ENCODE assay signal across 8 cellular contexts in genomic region chr1:160205974-160206369, GRCh38. TPM values are rescaled to one million over a fixed set of nuclear protein-coding genes. Genes with fewer than 3 reads are reported as not detected.
DNase-seq lines count a peak whose midpoint lies in the region; ATAC-seq, FAIRE-seq and TF ChIP-seq lines count a peak whose summit lies in the region.

No MANE protein-coding gene starts in this region.

- H3K18ac ChIP-seq in H1 (ENCODE audit: extremely low read depth, low read length) = no peak overlapping the region; the same call in 1 of the 2 replicates

- H3K4me3 ChIP-seq in HUES6 (ENCODE audit: low read depth, low read length) = peak overlapping the region; percentile 87
- peak overlapping the region; percentile 70 to 99 (median 86) for H3K4me3 ChIP-seq in H1 (ENCODE audit: extremely low read depth in 1 of 4, insufficient read depth in 2 of 4, low read depth in 3 of 4, low read length in 4 of 4)
- H3K4me3 ChIP-seq in mucosa of descending colon = peak overlapping the region; percentile 74

- peaks cover 0 to 13% of the 10 kb centered on the region in 2 experiments for H4K20me1 ChIP-seq in H1 (replicated peaks in 1 of 2; ENCODE audit: control insufficient read depth in 1 of 2, insufficient read depth in 2 of 2, low read length in 2 of 2)

- peaks cover 9% of the 10 kb centered on the region for H3K23me2 ChIP-seq in H1 (ENCODE audit: low read depth, low read length)

- CTCF ChIA-PET in H1 (lab: Charles Lee; ENCODE audit: partially characterized antibody) = interaction anchor here (1.1 to 20.4 kb wide), 5 partner anchors 14 to 105 kb away, joined by 3 to 257 read pairs (median 105); partner anchors contain the start of gene CASQ1

- peak; percentile 53 to 63 for DNase-seq in activated CD4-positive, alpha-beta T cell treated with anti-CD3 and anti-CD28 coated beads, Interleukin-2, amount 50 U/mL, for 48 hours
- DNase-seq in H1 (ENCODE audit: low read depth in 1 of 2, low spot score in 2 of 2) = no peak
- DNase-seq in mucosa of descending colon = peak; percentile 58 to 72 (median 60)
- peak; percentile 22 to 47 for DNase-seq in stimulated activated CD8-positive, alpha-beta memory T cell treated with anti-CD3 and anti-CD28 coated beads, Interleukin-7, amount 100 ng/mL, for 48 hours (ENCODE audit: extremely low read depth in 1 of 2, low read depth in 1 of 2)
- DNase-seq in NK-92 (lab: John Stamatoyannopoulos, UW; ENCODE audit: unreplicated experiment) = no peak
- DNase-seq in NCI-H446 treated with DMSO at 0.1 percent for 48 hours (lab: John Stamatoyannopoulos, UW) = no peak

- H2BK120ac ChIP-seq in H1 (replicated peaks; ENCODE audit: low read depth, low read length) = no peak overlapping the region

- TF ChIP-seq POLR2A in H1 (IDR thresholded peaks at IDR 0.05; ENCODE audit: control extremely low read depth in 1 of 2, low read depth in 2 of 2, low read length in 2 of 2) = no peak

- peaks cover 41% of the 10 kb centered on the region for H3K36me3 ChIP-seq in HUES6 (ENCODE audit: control insufficient read depth, insufficient read depth, low read length)
- peaks cover 0 to 4% (median 0%) of the 10 kb centered on the region in 4 experiments; a peak in 2 of 8 replicates for H3K36me3 ChIP-seq in H1 (ENCODE audit: control insufficient read depth in 2 of 4, insufficient read depth in 4 of 4, low read length in 3 of 4)
- no peaks in the 10 kb centered on the region for H3K36me3 ChIP-seq in mucosa of descending colon (ENCODE audit: low read depth)

- ATAC-seq in GM18519 (IDR thresholded peaks at IDR 0.05; ENCODE audit: low FRiP score, unreplicated experiment) (peak; percentile 46), mucosa of descending colon (peak; percentile 67)

- no peak for TF ChIP-seq RAD21 in H1 (IDR thresholded peaks at IDR 0.05 in 1 of 2, conservative IDR thresholded peaks at IDR 0.05 in 1 of 2; ENCODE audit: low read depth in 2 of 2, low read length in 2 of 2)

- H3K27me3 ChIP-seq in HUES6 (ENCODE audit: control insufficient read depth, insufficient read depth, low read length) (no peaks in the 10 kb centered on the region), H1 (replicated peaks in 1 of 4; ENCODE audit: control insufficient read depth in 3 of 4, extremely low read depth in 1 of 4, insufficient read depth in 3 of 4, low read length in 3 of 4) (no peaks in the 10 kb centered on the region)

- H3K79me2 ChIP-seq in H1 (ENCODE audit: control insufficient read depth in 1 of 2, insufficient read depth in 2 of 2, low read length in 2 of 2) = peaks cover 8% of the 10 kb centered on the region in 2 experiments; a peak in 2 of 4 replicates

- no peak for TF ChIP-seq CTCF in H1 (IDR thresholded peaks at IDR 0.05; ENCODE audit: control extremely low read depth in 1 of 3, insufficient read depth in 1 of 3, low read depth in 1 of 3, low read length in 3 of 3)
- TF ChIP-seq CTCF in mucosa of descending colon (IDR thresholded peaks at IDR 0.05) = no peak

- H2BK15ac ChIP-seq in H1 (ENCODE audit: low read length) = peak overlapping the region; percentile 11; the same call in 1 of the 2 replicates

- no peak overlapping the region for H3K4ac ChIP-seq in H1 (replicated peaks; ENCODE audit: insufficient read length, low read depth, low read length)

- no peak overlapping the region for H3K23ac ChIP-seq in H1 (ENCODE audit: insufficient read length)

- H4K8ac ChIP-seq in H1 (ENCODE audit: extremely low read depth, insufficient read depth, low read length) = no peak overlapping the region

- H2BK20ac ChIP-seq in H1 (ENCODE audit: low read length) = no peak overlapping the region

- H4K5ac ChIP-seq in H1 (ENCODE audit: insufficient read length, low read depth, low read length) = no peak overlapping the region

- no peak overlapping the region for H2AFZ ChIP-seq in H1 (ENCODE audit: low read length)

- H3K9ac ChIP-seq in HUES6 (ENCODE audit: low read length) (peak overlapping the region; percentile 97), H1 (replicated peaks in 1 of 4; ENCODE audit: extremely low read depth in 1 of 4, low read depth in 3 of 4, low read length in 3 of 4) (peak overlapping the region; percentile 62 to 91 (median 74); a peak in 6 of 7 replicates)

- intact Hi-C loops in mucosa of descending colon (cut with DNase I, micrococcal nuclease) = no loop called here

- 22% methylated on average over 10 of the region's 10 CpGs; no CpG with 5 or more reads in 1 of the 2 experiments for WGBS in H1 (ENCODE audit: extremely low coverage in 1 of 2, insufficient coverage in 1 of 2, insufficient read length in 1 of 2, insufficient replicate concordance in 2 of 2, low coverage in 1 of 2, low lambda C conversion rate in 2 of 2, missing lambda C conversion rate in 1 of 2), 2 experiments

- no peak overlapping the region for H2AK5ac ChIP-seq in H1 (ENCODE audit: low read depth, low read length)

- peaks cover 8% of the 10 kb centered on the region for H3K79me1 ChIP-seq in H1 (ENCODE audit: low read depth, low read length)

- H3K9me3 ChIP-seq in HUES6 (ENCODE audit: control insufficient read depth, insufficient read depth, low read depth, low read length) = no peaks in the 10 kb centered on the region
- H3K9me3 ChIP-seq in H1 (ENCODE audit: insufficient read depth in 2 of 2, low read depth in 1 of 2, low read length in 1 of 2) = no peaks in the 10 kb centered on the region
- H3K9me3 ChIP-seq in mucosa of descending colon = no peaks in the 10 kb centered on the region

- no peak overlapping the region for H3K14ac ChIP-seq in H1 (ENCODE audit: insufficient read length)

- H3K4me2 ChIP-seq in H1 (ENCODE audit: insufficient read depth in 1 of 2, low read depth in 2 of 2, low read length in 2 of 2) = peak overlapping the region; percentile 93

- H2BK5ac ChIP-seq in H1 (ENCODE audit: low read depth, low read length) = peak overlapping the region; percentile 86; the same call in 1 of the 2 replicates

- H3K56ac ChIP-seq in H1 (replicated peaks; ENCODE audit: insufficient read length, low read depth, low read length) = peak overlapping the region; percentile 56

- POLR2A ChIA-PET in H1 (lab: Charles Lee; ENCODE audit: partially characterized antibody) = interaction anchor here (0.7 to 11.3 kb wide), 10 partner anchors 8 to 116 kb away, joined by 3 to 107 read pairs (median 4); partner anchors contain the start of genes CASQ1 and DCAF8

- H4K91ac ChIP-seq in H1 (replicated peaks; ENCODE audit: insufficient read length, low read length) = no peak overlapping the region

- no peak for FAIRE-seq in H1 (lab: Jason Lieb, UNC)

- peak overlapping the region; percentile 93; the same call in 1 of the 2 replicates for H3K27ac ChIP-seq in HUES6 (ENCODE audit: low read depth, low read length)
- H3K27ac ChIP-seq in H1 (ENCODE audit: low read depth, low read length) = no peak overlapping the region

- H2BK12ac ChIP-seq in H1 (ENCODE audit: low read depth, low read length) = peak overlapping the region; percentile 81; the same call in 1 of the 2 replicates

- no peak for TF ChIP-seq EP300 in H1 (IDR thresholded peaks at IDR 0.05; ENCODE audit: borderline replicate concordance in 1 of 2, low read depth in 2 of 2, low read length in 2 of 2)

- H3K4me1 ChIP-seq in HUES6 (ENCODE audit: control insufficient read depth, insufficient read depth, low read length) (peaks cover 64% of the 10 kb centered on the region), H1 (replicated peaks in 1 of 4; ENCODE audit: control insufficient read depth in 3 of 4, insufficient read depth in 4 of 4, low read length in 3 of 4) (peaks cover 17 to 40% (median 20%) of the 10 kb centered on the region in 4 experiments), mucosa of descending colon (ENCODE audit: low read depth) (peaks cover 17% of the 10 kb centered on the region)

RNA-seq across cellular contexts. Expression of gene PEA15, which starts 0.8 kb away (rescaled TPM):
- total RNA-seq in H1 (2021; fragmentation: NEBNext Ultra II Directional; extraction: Animal tissue kit (Norgen Biotek cat#: 25700)) = 75.1 and 78.8 TPM in 2 replicates
- polyA plus RNA-seq in H1 (2011; rRNA removed) = 68.2 and 71.3 TPM in 2 replicates
- polyA plus RNA-seq in H1 (2011; cell fraction: cytosol; rRNA removed) = 97.2 TPM
- 65.2 TPM for polyA plus RNA-seq in H1 (2011; cell fraction: nucleus; rRNA removed)
- 56.1 to 71.9 TPM (median 69.0 TPM) in 4 replicates for polyA plus RNA-seq in H1 (2012, experiment 1 of 2)
- 67.9 TPM for polyA plus RNA-seq in H1 (2012, experiment 2 of 2)
- polyA plus RNA-seq in H1 (2013, experiment 1 of 2) = 109 TPM
- 115 TPM for polyA plus RNA-seq in H1 (2013, experiment 2 of 2)
- 77.4 and 108 TPM in 2 replicates for polyA minus RNA-seq in H1 (2011; rRNA and poly(A)+ RNA removed)
- polyA minus RNA-seq in H1 (2011; cell fraction: cytosol; rRNA and poly(A)+ RNA removed) = 29.1 TPM
- polyA minus RNA-seq in H1 (2011; cell fraction: nucleus; rRNA and poly(A)+ RNA removed) = 35.7 TPM
- 100 to 1,000 TPM in 1 of 3 donors, 10 to 100 TPM in 2; 31.6 to 125 (median 36.6) TPM for total RNA-seq in mucosa of descending colon

RNA-seq across cellular contexts. Expression of gene CASQ1, which starts 15.6 kb away (rescaled TPM):
- 0.80 and 1.1 TPM in 2 replicates for total RNA-seq in H1 (2021; fragmentation: NEBNext Ultra II Directional; extraction: Animal tissue kit (Norgen Biotek cat#: 25700))
- polyA plus RNA-seq in H1 (2011; rRNA removed) = 1.3 and 1.4 TPM in 2 replicates
- polyA plus RNA-seq in H1 (2011; cell fraction: cytosol; rRNA removed) = 1.5 TPM
- polyA plus RNA-seq in H1 (2011; cell fraction: nucleus; rRNA removed) = 1.4 TPM
- polyA plus RNA-seq in H1 (2012, experiment 1 of 2) = 0.72 to 1.6 TPM (median 1.0 TPM) in 4 replicates
- 0.66 TPM for polyA plus RNA-seq in H1 (2012, experiment 2 of 2)
- 1.4 TPM for polyA plus RNA-seq in H1 (2013, experiment 1 of 2)
- 1.7 TPM for polyA plus RNA-seq in H1 (2013, experiment 2 of 2)
- polyA minus RNA-seq in H1 (2011; rRNA and poly(A)+ RNA removed) = 0.41 and 1.4 TPM in 2 replicates
- 0.59 TPM for polyA minus RNA-seq in H1 (2011; cell fraction: cytosol; rRNA and poly(A)+ RNA removed)
- polyA minus RNA-seq in H1 (2011; cell fraction: nucleus; rRNA and poly(A)+ RNA removed) = not detected
- under 1 TPM in 2 of 3 donors, not detected in 1; 0.34 to 0.82 TPM for total RNA-seq in mucosa of descending colon

RNA-seq across cellular contexts. Expression of gene ATP1A4, which starts 54.6 kb away (rescaled TPM):
- 0.57 and 0.61 TPM in 2 replicates for total RNA-seq in H1 (2021; fragmentation: NEBNext Ultra II Directional; extraction: Animal tissue kit (Norgen Biotek cat#: 25700))
- polyA plus RNA-seq in H1 (2011; rRNA removed) = 0.48 and 0.80 TPM in 2 replicates
- 0.62 TPM for polyA plus RNA-seq in H1 (2011; cell fraction: cytosol; rRNA removed)
- 1.1 TPM for polyA plus RNA-seq in H1 (2011; cell fraction: nucleus; rRNA removed)
- 0.39 to 0.72 TPM (median 0.42 TPM) in 4 replicates for polyA plus RNA-seq in H1 (2012, experiment 1 of 2)
- 0.09 TPM for polyA plus RNA-seq in H1 (2012, experiment 2 of 2)
- 0.51 TPM for polyA plus RNA-seq in H1 (2013, experiment 1 of 2)
- 0.53 TPM for polyA plus RNA-seq in H1 (2013, experiment 2 of 2)
- 0.44 and 0.63 TPM in 2 replicates for polyA minus RNA-seq in H1 (2011; rRNA and poly(A)+ RNA removed)
- polyA minus RNA-seq in H1 (2011; cell fraction: cytosol; rRNA and poly(A)+ RNA removed) = 0.66 TPM
- polyA minus RNA-seq in H1 (2011; cell fraction: nucleus; rRNA and poly(A)+ RNA removed) = 0.40 TPM
- total RNA-seq in mucosa of descending colon = under 1 TPM in 1 of 3 donors, not detected in 2; 0.16 TPM

RNA-seq across cellular contexts. Expression of gene DCAF8, which starts 56.4 kb away (rescaled TPM):
- total RNA-seq in H1 (2021; fragmentation: NEBNext Ultra II Directional; extraction: Animal tissue kit (Norgen Biotek cat#: 25700)) = 110 and 113 TPM in 2 replicates
- polyA plus RNA-seq in H1 (2011; rRNA removed) = 68.2 and 86.3 TPM in 2 replicates
- polyA plus RNA-seq in H1 (2011; cell fraction: cytosol; rRNA removed) = 109 TPM
- polyA plus RNA-seq in H1 (2011; cell fraction: nucleus; rRNA removed) = 282 TPM
- polyA plus RNA-seq in H1 (2012, experiment 1 of 2) = 108 to 124 TPM (median 115 TPM) in 4 replicates
- polyA plus RNA-seq in H1 (2012, experiment 2 of 2) = 31.3 TPM
- polyA plus RNA-seq in H1 (2013, experiment 1 of 2) = 82.1 TPM
- polyA plus RNA-seq in H1 (2013, experiment 2 of 2) = 76.5 TPM
- polyA minus RNA-seq in H1 (2011; rRNA and poly(A)+ RNA removed) = 111 and 133 TPM in 2 replicates
- polyA minus RNA-seq in H1 (2011; cell fraction: cytosol; rRNA and poly(A)+ RNA removed) = 66.3 TPM
- polyA minus RNA-seq in H1 (2011; cell fraction: nucleus; rRNA and poly(A)+ RNA removed) = 167 TPM
- 100 to 1,000 TPM in 2 of 3 donors, 10 to 100 TPM in 1; 96.7 to 146 (median 123) TPM for total RNA-seq in mucosa of descending colon

Comparison
In these comparisons a context has a peak if more than half of its experiments do, and no peak if none do; other contexts are left out.
1. DNase-seq: peak in activated CD4-positive, alpha-beta T cell treated with anti-CD3 and anti-CD28 coated beads, Interleukin-2, amount 50 U/mL, for 48 hours (2 of 2), mucosa of descending colon (3 of 3) and stimulated activated CD8-positive, alpha-beta memory T cell treated with anti-CD3 and anti-CD28 coated beads, Interleukin-7, amount 100 ng/mL, for 48 hours (2 of 2); none in H1 (0 of 2), NK-92 (single experiment) and NCI-H446 treated with DMSO at 0.1 percent for 48 hours (single experiment).
2. Peak in every context shown above with its lines, with median percentiles within 50 percentile points of each other: H3K4me3 ChIP-seq.